ENCODE assay signal across 8 cellular contexts in the genomic region with DNA sequence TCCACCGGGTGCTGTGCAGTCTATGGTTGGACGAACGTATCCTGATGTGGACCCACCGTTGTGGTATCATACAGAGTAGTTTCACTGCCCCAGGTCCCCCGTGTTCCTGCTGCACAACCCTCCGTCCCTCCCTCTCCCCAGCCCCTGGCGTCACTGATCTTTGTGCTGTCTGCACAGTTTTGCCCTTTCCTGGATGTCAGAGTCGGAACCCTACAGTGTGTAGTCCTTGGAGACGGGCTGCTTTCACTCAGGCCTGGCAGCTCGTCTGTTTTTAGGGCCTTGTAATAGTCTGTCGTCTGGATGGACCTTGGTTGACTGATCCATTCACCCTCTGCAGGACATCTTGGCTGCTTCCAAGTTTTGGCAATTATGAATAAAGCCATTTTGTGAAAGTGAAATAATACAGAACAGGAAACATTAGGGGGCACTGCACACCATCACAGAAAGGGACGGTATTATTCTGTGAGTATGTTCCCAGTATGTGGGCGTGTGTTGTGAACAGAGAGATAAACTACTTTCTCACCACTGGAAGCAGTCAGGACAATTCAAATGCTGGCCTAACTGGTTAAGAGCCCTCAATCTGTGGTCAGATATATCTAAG.
DNase-seq lines count a peak whose midpoint lies in the region; ATAC-seq and TF ChIP-seq lines count a peak whose summit lies in the region.
"Not testable (repeated sequence)": the region's sequence is repeated elsewhere in the genome, so short reads cannot be mapped to it uniquely, and the experiment has no call there.

No MANE protein-coding gene starts in this region.

- H3F3A ChIP-seq in GM23248 (ENCODE audit: insufficient read depth): peaks cover 23% of the 10 kb centered on the region; the same call in 1 of the 2 replicates

- peak overlapping the region in 3 of 7 donors; percentile 10 to 64 (median 45) for H3K27ac Mint-ChIP-seq in CD14-positive monocyte
- peak overlapping the region; percentile 54 for H3K27ac Mint-ChIP-seq in stimulated activated effector memory CD8-positive, alpha-beta T cell treated with anti-CD3 and anti-CD28 coated beads, Interleukin-12 subunit alpha, Interleukin-12 subunit beta, amount 100 ng/mL, for 72 hours

- not testable (repeated sequence) for H3K36me3 ChIP-seq in GM23248 (ENCODE audit: low read depth)

- H3K79me2 ChIP-seq in GM23248 (ENCODE audit: insufficient read depth): peaks cover 100% of the 10 kb centered on the region

- in situ Hi-C loops in GM23248 (cut with MboI); T47D (cut with HindIII; ENCODE audit: low pct_unique_long_range_greater_than_20kb, low sequenced_read_pairs): not testable (repeated sequence)

- peak; percentile 75 for ATAC-seq in stimulated activated effector memory CD8-positive, alpha-beta T cell treated with anti-CD3 and anti-CD28 coated beads, Interleukin-12 subunit alpha, Interleukin-12 subunit beta, amount 100 ng/mL, for 72 hours

- H3K9me2 ChIP-seq in GM23248 (ENCODE audit: insufficient read depth): not testable (repeated sequence)

- not testable (repeated sequence) for H3K27me3 ChIP-seq in GM23248 (replicated peaks; ENCODE audit: insufficient read depth)

- DNase-seq in CD14-positive monocyte (ENCODE audit: low spot score); stimulated activated effector memory CD8-positive, alpha-beta T cell treated with anti-CD3 and anti-CD28 coated beads, Interleukin-12 subunit alpha, Interleukin-12 subunit beta, amount 100 ng/mL, for 72 hours (ENCODE audit: low spot score in 2 of 2): not testable (repeated sequence)
- DNase-seq in GM23248: peak; percentile 93
- peak; percentile 48 for DNase-seq in NCI-H2227 (lab: John Stamatoyannopoulos, UW; ENCODE audit: unreplicated experiment)
- DNase-seq in T47D (ENCODE audit: low read depth in 1 of 2, low spot score in 1 of 2): peak; percentile 82 to 83
- peak; percentile 92 for DNase-seq in globus pallidus (ENCODE audit: low spot score)
- DNase-seq in mucosa of gallbladder (ENCODE audit: low spot score): peak; percentile 69

- TF ChIP-seq CTCF in CD14-positive monocyte (IDR thresholded peaks at IDR 0.05) (peak; percentile 38), WI38 (IDR thresholded peaks at IDR 0.05; ENCODE audit: low read depth, low read length) (peak; percentile 16; the same call in 1 of the 2 replicates)

- H3K9me3 Mint-ChIP-seq in CD14-positive monocyte; stimulated activated effector memory CD8-positive, alpha-beta T cell treated with anti-CD3 and anti-CD28 coated beads, Interleukin-12 subunit alpha, Interleukin-12 subunit beta, amount 100 ng/mL, for 72 hours: not testable (repeated sequence)

- not testable (repeated sequence) for H3K4me3 Mint-ChIP-seq in CD14-positive monocyte; stimulated activated effector memory CD8-positive, alpha-beta T cell treated with anti-CD3 and anti-CD28 coated beads, Interleukin-12 subunit alpha, Interleukin-12 subunit beta, amount 100 ng/mL, for 72 hours

- H3K9me3 ChIP-seq in GM23248 (ENCODE audit: low read depth): not testable (repeated sequence)

- peaks cover 49% of the 10 kb centered on the region for H4K20me1 ChIP-seq in GM23248 (ENCODE audit: insufficient read depth)

- intact Hi-C loops in CD14-positive monocyte (cut with micrococcal nuclease): loop anchor here (5.0 kb wide), 2 partner anchors 174 to 224 kb away; a partner anchor contains a TSS

- not testable (repeated sequence) for H2AFZ ChIP-seq in GM23248

- peak overlapping the region; percentile 19 for H3K4me2 ChIP-seq in GM23248 (ENCODE audit: unreplicated experiment)

- not testable (repeated sequence) for H3K4me3 ChIP-seq in GM23248; WI38 (ENCODE audit: low read depth, low read length)

- peaks cover 52% of the 10 kb centered on the region for H3K4me1 Mint-ChIP-seq in CD14-positive monocyte
- peaks cover 72% of the 10 kb centered on the region for H3K4me1 Mint-ChIP-seq in stimulated activated effector memory CD8-positive, alpha-beta T cell treated with anti-CD3 and anti-CD28 coated beads, Interleukin-12 subunit alpha, Interleukin-12 subunit beta, amount 100 ng/mL, for 72 hours

- peaks cover 34% of the 10 kb centered on the region for H3K4me1 ChIP-seq in GM23248 (ENCODE audit: insufficient read depth)

- peak overlapping the region; percentile 37 for H3K9ac ChIP-seq in GM23248

- not testable (repeated sequence) for H3K27me3 Mint-ChIP-seq in CD14-positive monocyte (ENCODE audit: low read depth in 3 of 3)

- 7 to 29% methylated on average over 9 to 13 of the region's 13 CpGs for WGBS in GM23248 (ENCODE audit: low coverage in 1 of 2, low lambda C conversion rate in 2 of 2, missing lambda C conversion rate in 2 of 2), 2 experiments

- H3K36me3 Mint-ChIP-seq in CD14-positive monocyte: not testable (repeated sequence)
- peaks cover 37% of the 10 kb centered on the region for H3K36me3 Mint-ChIP-seq in stimulated activated effector memory CD8-positive, alpha-beta T cell treated with anti-CD3 and anti-CD28 coated beads, Interleukin-12 subunit alpha, Interleukin-12 subunit beta, amount 100 ng/mL, for 72 hours

- H3K27ac ChIP-seq in GM23248: peak overlapping the region; percentile 67
